13 cellular contexts compared by ENCODE assay signal in the genomic region with DNA sequence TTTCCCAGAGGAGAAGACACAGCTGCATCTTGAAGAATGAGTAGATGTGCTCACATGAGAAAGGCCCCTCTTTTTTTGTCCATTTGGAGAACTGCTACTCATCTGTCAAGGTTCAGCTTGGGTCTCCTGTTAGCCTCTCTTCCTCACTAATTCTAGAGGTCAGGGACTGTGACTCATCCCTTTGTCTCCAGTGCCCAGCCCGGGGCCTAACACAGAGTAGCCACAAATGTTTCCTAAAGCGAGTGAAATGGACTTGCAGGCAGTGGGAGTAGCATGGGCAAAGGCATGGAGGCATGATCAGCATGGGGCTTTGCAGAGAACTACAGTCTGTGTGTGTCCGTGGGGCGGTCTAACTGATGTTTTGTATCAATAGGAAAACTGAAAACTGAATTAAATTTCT. TPM values are rescaled to one million over a fixed set of nuclear protein-coding genes. Genes with fewer than 3 reads are reported as not detected.
DNase-seq lines count a peak whose midpoint lies in the region; ATAC-seq and TF ChIP-seq lines count a peak whose summit lies in the region.
"Had no signal": no experiment of that assay in that cellular context is flagged by ENCODE, and none has a peak within 500 bp of the region (broad histone marks: within the 10 kb centered on the region; RNA-seq: fewer than 3 reads in every experiment).

No MANE protein-coding gene starts in this region.

- ATAC-seq in HG03196 (IDR thresholded peaks at IDR 0.05; ENCODE audit: unreplicated experiment) (no peak), GM21786 (IDR thresholded peaks at IDR 0.05; ENCODE audit: unreplicated experiment) (no peak)

- H3K36me3 ChIP-seq in osteoblast (ENCODE audit: insufficient read depth, low read length) (no peaks in the 10 kb centered on the region), ascending aorta (no peaks in the 10 kb centered on the region)

- no peaks in the 10 kb centered on the region for H4K20me1 ChIP-seq in osteoblast (ENCODE audit: insufficient read depth, low read length)

- H3K27me3 ChIP-seq in osteoblast (ENCODE audit: insufficient read depth, low read length) (no peaks in the 10 kb centered on the region), ascending aorta (no peaks in the 10 kb centered on the region)

- H3K27ac ChIP-seq in osteoblast (ENCODE audit: low read depth, low read length) (peak overlapping the region; percentile 75), ascending aorta (no peak overlapping the region)

- peak overlapping the region; percentile 40 for H3K4me2 ChIP-seq in osteoblast (ENCODE audit: insufficient read depth, low read length)

- H2AFZ ChIP-seq in osteoblast (ENCODE audit: low read length), result no peak overlapping the region

- intact Hi-C loops in ascending aorta (cut with DNase I), result no loop called here

- TF ChIP-seq CTCF in choroid plexus epithelial cell (conservative IDR thresholded peaks at IDR 0.05; ENCODE audit: low read depth, low read length), result no peak
- no peak for TF ChIP-seq CTCF in osteoblast (IDR thresholded peaks at IDR 0.05; ENCODE audit: extremely low read depth, low read depth, low read length)
- TF ChIP-seq CTCF in ascending aorta (IDR thresholded peaks at IDR 0.05), result no peak

- H3K79me2 ChIP-seq in osteoblast (ENCODE audit: insufficient read depth, low read length), result no peaks in the 10 kb centered on the region

- DNase-seq in EL (peak; percentile 84), NCI-H226 (peak; percentile 70), choroid plexus epithelial cell (ENCODE audit: low read depth) (peak; percentile 23), osteoblast (ENCODE audit: insufficient read length, low spot score, missing footprints) (no peak), superior temporal gyrus (ENCODE audit: extremely low spot score) (no peak), ascending aorta (ENCODE audit: low spot score in 2 of 2) (no peak)
- DNase-seq: C1 segment of cervical spinal cord; immature natural killer cell; NCI-H1048; NCI-H2227 treated with DMSO at 0.1 percent for 48 hours; stimulated activated CD4-positive, alpha-beta T cell treated with anti-CD3 and anti-CD28 coated beads, Interleukin-2, amount 100 ng/mL, for 48 hours had no signal

- H3K4me1 ChIP-seq in osteoblast (ENCODE audit: insufficient read depth, low read length) (peaks cover 50% of the 10 kb centered on the region), ascending aorta (no peaks in the 10 kb centered on the region)

- H3K9me3 ChIP-seq in osteoblast (ENCODE audit: low read depth, low read length), result no peaks in the 10 kb centered on the region
- H3K9me3 ChIP-seq in ascending aorta, result no peaks in the 10 kb centered on the region

- H3K4me3 ChIP-seq in choroid plexus epithelial cell (ENCODE audit: low read depth, low read length) (no peak overlapping the region), osteoblast (ENCODE audit: insufficient read depth, low read length) (no peak overlapping the region), ascending aorta (no peak overlapping the region)

RNA-seq across cellular contexts. Expression of gene MRPS22, which starts 33.9 kb away (rescaled TPM):
- total RNA-seq in osteoblast (65.1 and 68.1 TPM in 2 replicates), ascending aorta (8.3 TPM)

Comparison
In these comparisons a context has a peak if more than half of its experiments do, and no peak if none do; other contexts are left out.
1. DNase-seq: peak in EL (single experiment), NCI-H226 (single experiment) and choroid plexus epithelial cell (single experiment); none in osteoblast (single experiment), superior temporal gyrus (single experiment) and ascending aorta (0 of 2).